28 cellular contexts compared by ENCODE assay signal in genomic region chr10:121678631-121679174, GRCh38.
DNase-seq lines count a peak whose midpoint lies in the region; ATAC-seq, FAIRE-seq and TF ChIP-seq lines count a peak whose summit lies in the region.
"Had no signal": no experiment of that assay in that cellular context is flagged by ENCODE, and none has a peak within 500 bp of the region (broad histone marks: within the 10 kb centered on the region; RNA-seq: fewer than 3 reads in every experiment).

No MANE protein-coding gene starts in this region.

- FAIRE-seq in small intestine (lab: Jason Lieb, UNC): no peak
- FAIRE-seq: GM19239 had no signal

- H3K4me1 ChIP-seq in HEK293 (ENCODE audit: control insufficient read depth, insufficient read depth, low read length): no peaks in the 10 kb centered on the region
- H3K4me1 ChIP-seq in small intestine (ENCODE audit: control insufficient read depth in 2 of 2, insufficient read depth in 1 of 2, low read depth in 1 of 2, low read length in 1 of 2): no peaks in the 10 kb centered on the region
- no peaks in the 10 kb centered on the region for H3K4me1 ChIP-seq in A673 (ENCODE audit: insufficient read depth, low read length, poor library complexity, severe bottlenecking)

- no peak for TF ChIP-seq CTCF in HEK293 (tag by site-specific recombination; IDR thresholded peaks at IDR 0.05)
- no peak for TF ChIP-seq CTCF in A673 (conservative IDR thresholded peaks at IDR 0.05; ENCODE audit: low read depth, low read length)

- H3K36me3 Mint-ChIP-seq in activated CD4-positive, alpha-beta T cell treated with anti-CD3 and anti-CD28 coated beads for 36 hours (ENCODE audit: low read depth): no peaks in the 10 kb centered on the region
- H3K36me3 Mint-ChIP-seq in stimulated activated effector memory CD8-positive, alpha-beta T cell treated with anti-CD3 and anti-CD28 coated beads, Interleukin-12 subunit alpha, Interleukin-12 subunit beta, amount 100 ng/mL, for 72 hours: no peaks in the 10 kb centered on the region
- H3K36me3 Mint-ChIP-seq: CD14-positive monocyte, T-cell had no signal

- BruUV-seq in A673 (replicated peaks; lab: Mats Ljungman, UMichigan): no TSS peak

- POLR2A ChIA-PET in activated CD4-positive, alpha-beta T cell treated with anti-CD3 and anti-CD28 coated beads for 36 hours (lab: Charles Lee): no interaction called here
- POLR2A ChIA-PET in HEK293 (lab: Yijun Ruan, JAX): no interaction called here
- POLR2A ChIA-PET in A673 (lab: Charles Lee; ENCODE audit: low non-redundant PET): no interaction called here

- no peaks in the 10 kb centered on the region for H3K9me3 ChIP-seq in HEK293 (ENCODE audit: control insufficient read depth, insufficient read depth, low read depth, low read length)
- H3K9me3 ChIP-seq in small intestine (ENCODE audit: control insufficient read depth, low read depth): no peaks in the 10 kb centered on the region
- peaks cover 3% of the 10 kb centered on the region for H3K9me3 ChIP-seq in A673 (ENCODE audit: low read depth, low read length, poor library complexity, severe bottlenecking)
- H3K9me3 ChIP-seq: BE2C had no signal

- no peak overlapping the region for H3K4me3 Mint-ChIP-seq in activated CD4-positive, alpha-beta T cell treated with anti-CD3 and anti-CD28 coated beads for 36 hours
- no peak overlapping the region for H3K4me3 Mint-ChIP-seq in stimulated activated effector memory CD8-positive, alpha-beta T cell treated with anti-CD3 and anti-CD28 coated beads, Interleukin-12 subunit alpha, Interleukin-12 subunit beta, amount 100 ng/mL, for 72 hours
- H3K4me3 Mint-ChIP-seq: CD14-positive monocyte, H9, T-cell had no signal

- H3K27me3 ChIP-seq in small intestine (ENCODE audit: control insufficient read depth in 2 of 2, insufficient read depth in 2 of 2, low read length in 2 of 2): no peaks in the 10 kb centered on the region
- H3K27me3 ChIP-seq in A673 (replicated peaks; ENCODE audit: insufficient read depth, low read depth, low read length, poor library complexity): peaks cover 4% of the 10 kb centered on the region
- H3K27me3 ChIP-seq: BE2C had no signal

- no peak for DNase-seq in activated CD4-positive, alpha-beta T cell treated with anti-CD3 and anti-CD28 coated beads for 36 hours
- no peak for DNase-seq in activated CD4-positive, alpha-beta T cell treated with anti-CD3 and anti-CD28 coated beads, Interleukin-2, amount 50 U/mL, for 1 hour
- DNase-seq in NAMALWA (ENCODE audit: low spot score): peak; percentile 15
- DNase-seq in stimulated activated effector memory CD8-positive, alpha-beta T cell treated with anti-CD3 and anti-CD28 coated beads, Interleukin-12 subunit alpha, Interleukin-12 subunit beta, amount 100 ng/mL, for 72 hours (ENCODE audit: low spot score in 2 of 2): no peak
- DNase-seq in small intestine: no peak
- DNase-seq in A673 (ENCODE audit: low spot score): no peak
- DNase-seq: ACHN, BE2C, Calu3, DMS153, DND-41, GM23248, H9, KBM-7, MV-4-11, NCI-H1105 treated with DMSO at 0.1 percent for 48 hours, NCI-H146, NCI-H1930, NCI-H2107, NCI-H524 treated with DMSO at 0.1 percent for 48 hours, Right ventricle myocardium superior, RPMI8226, T-cell had no signal

- peaks cover 14% of the 10 kb centered on the region for H3K27me3 Mint-ChIP-seq in activated CD4-positive, alpha-beta T cell treated with anti-CD3 and anti-CD28 coated beads for 36 hours

- intact Hi-C loops in activated CD4-positive, alpha-beta T cell treated with anti-CD3 and anti-CD28 coated beads for 36 hours (cut with DNase I, micrococcal nuclease): no loop called here
- intact Hi-C loops in A673 (cut with micrococcal nuclease; ENCODE audit: unreplicated experiment): no loop called here

- no peaks in the 10 kb centered on the region for H3K36me3 ChIP-seq in HEK293 (ENCODE audit: control insufficient read depth in 2 of 2, insufficient read depth in 1 of 2, low read length in 2 of 2)
- H3K36me3 ChIP-seq in small intestine (ENCODE audit: control insufficient read depth in 2 of 2, insufficient read depth in 2 of 2, low read length in 2 of 2): no peaks in the 10 kb centered on the region
- no peaks in the 10 kb centered on the region for H3K36me3 ChIP-seq in A673 (ENCODE audit: insufficient read depth, low read length, poor library complexity, severe bottlenecking)
- H3K36me3 ChIP-seq: BE2C had no signal

- H3K4me3 ChIP-seq in HEK293 (ENCODE audit: low read depth, low read length) (no peak overlapping the region), small intestine (ENCODE audit: low read depth in 1 of 2, low read length in 2 of 2) (no peak overlapping the region), A673 (ENCODE audit: low read depth, low read length, poor library complexity, severe bottlenecking) (no peak overlapping the region)
- H3K4me3 ChIP-seq: GM23248 had no signal

- H3K4me1 Mint-ChIP-seq in activated CD4-positive, alpha-beta T cell treated with anti-CD3 and anti-CD28 coated beads for 36 hours: no peaks in the 10 kb centered on the region
- H3K4me1 Mint-ChIP-seq in stimulated activated effector memory CD8-positive, alpha-beta T cell treated with anti-CD3 and anti-CD28 coated beads, Interleukin-12 subunit alpha, Interleukin-12 subunit beta, amount 100 ng/mL, for 72 hours: no peaks in the 10 kb centered on the region
- H3K4me1 Mint-ChIP-seq: T-cell had no signal

- H3K27ac Mint-ChIP-seq in activated CD4-positive, alpha-beta T cell treated with anti-CD3 and anti-CD28 coated beads for 36 hours: no peak overlapping the region
- H3K27ac Mint-ChIP-seq in stimulated activated effector memory CD8-positive, alpha-beta T cell treated with anti-CD3 and anti-CD28 coated beads, Interleukin-12 subunit alpha, Interleukin-12 subunit beta, amount 100 ng/mL, for 72 hours: peak overlapping the region; percentile 23
- H3K27ac Mint-ChIP-seq: CD14-positive monocyte, T-cell had no signal

- H3K9me3 Mint-ChIP-seq in activated CD4-positive, alpha-beta T cell treated with anti-CD3 and anti-CD28 coated beads for 36 hours (ENCODE audit: low read depth): peaks cover 4% of the 10 kb centered on the region
- H3K9me3 Mint-ChIP-seq in stimulated activated effector memory CD8-positive, alpha-beta T cell treated with anti-CD3 and anti-CD28 coated beads, Interleukin-12 subunit alpha, Interleukin-12 subunit beta, amount 100 ng/mL, for 72 hours: no peaks in the 10 kb centered on the region

- ATAC-seq in activated CD4-positive, alpha-beta T cell treated with anti-CD3 and anti-CD28 coated beads for 36 hours: peak; percentile 42
- peak; percentile 39 for ATAC-seq in stimulated activated effector memory CD8-positive, alpha-beta T cell treated with anti-CD3 and anti-CD28 coated beads, Interleukin-12 subunit alpha, Interleukin-12 subunit beta, amount 100 ng/mL, for 72 hours
- no peak for ATAC-seq in HG02970 (IDR thresholded peaks at IDR 0.05; ENCODE audit: low FRiP score, unreplicated experiment)
- ATAC-seq: T-cell had no signal

- H3K27ac ChIP-seq in HEK293 (ENCODE audit: extremely low read depth, low read depth, low read length): no peak overlapping the region
- no peak overlapping the region for H3K27ac ChIP-seq in small intestine (ENCODE audit: low read depth in 1 of 2, low read length in 1 of 2)
- H3K27ac ChIP-seq in A673 (ENCODE audit: low read depth, low read length, poor library complexity, severe bottlenecking): no peak overlapping the region
- H3K27ac ChIP-seq: 22Rv1, GM23248 had no signal

- CTCF ChIA-PET in activated CD4-positive, alpha-beta T cell treated with anti-CD3 and anti-CD28 coated beads for 36 hours (lab: Charles Lee): interaction anchor here (1.0 kb wide), 1 partner anchor 639 kb away, joined by 3 read pairs; no protein-coding TSS in a partner anchor
- CTCF ChIA-PET in HEK293 (lab: Yijun Ruan, JAX): no interaction called here
- CTCF ChIA-PET in A673 (lab: Charles Lee): no interaction called here

- 85 to 97% (median 91%) methylated on average over 2 of the region's 2 CpGs for WGBS in small intestine, 3 donors

TF ChIP-seq in HEK293, 187 proteins besides CTCF, POLR2A, EP300 and RAD21:
- no peak for TF ChIP-seq ZNF580 (tag by site-specific recombination; IDR thresholded peaks at IDR 0.05)
- peak; percentile 99 for TF ChIP-seq ZNF549 (tag by site-specific recombination; IDR thresholded peaks at IDR 0.05)
